In genomic region chr2:79327460-79327859, GRCh38 we compare ENCODE assay signal across 18 cellular contexts.
"Had no signal": no experiment of that assay in that cellular context is flagged by ENCODE, and none has a peak within 500 bp of the region (broad histone marks: within the 10 kb centered on the region; RNA-seq: fewer than 3 reads in every experiment).

No MANE protein-coding gene starts in this region.

- H3K27ac ChIP-seq: ascending aorta, epithelial cell of prostate, lower lobe of right lung, right atrium auricular region, skin epidermis had no signal

- H3K36me3 Mint-ChIP-seq: activated naive CD4-positive, alpha-beta T cell treated with anti-CD3 and anti-CD28 coated beads, Interleukin-2, amount 10 ng/mL, durations not matched to agents 7 days and 5 days; mesothelial cell of epicardium; type B pancreatic cell had no signal

- H3K4me1 Mint-ChIP-seq: activated naive CD4-positive, alpha-beta T cell treated with anti-CD3 and anti-CD28 coated beads, Interleukin-2, amount 10 ng/mL, durations not matched to agents 7 days and 5 days; mesothelial cell of epicardium had no signal

- H3K27me3 ChIP-seq: ascending aorta, right atrium auricular region had no signal

- H3K27ac Mint-ChIP-seq: activated naive CD4-positive, alpha-beta T cell treated with anti-CD3 and anti-CD28 coated beads, Interleukin-2, amount 10 ng/mL, durations not matched to agents 7 days and 5 days; effector memory CD8-positive, alpha-beta T cell; mesothelial cell of epicardium; progenitor cell of endocrine pancreas; T-helper 2 cell treated with Interferon-gamma antibody and Interleukin-4, amounts not matched to agents 5 μg/mL and 100 μg/mL, for 36 hours; type B pancreatic cell had no signal

- H3K9me3 Mint-ChIP-seq: type B pancreatic cell had no signal

- H3K4me3 Mint-ChIP-seq: activated naive CD4-positive, alpha-beta T cell treated with anti-CD3 and anti-CD28 coated beads, Interleukin-2, amount 10 ng/mL, durations not matched to agents 7 days and 5 days; effector memory CD8-positive, alpha-beta T cell; mesothelial cell of epicardium; T-helper 2 cell treated with Interferon-gamma antibody and Interleukin-4, amounts not matched to agents 5 μg/mL and 100 μg/mL, for 36 hours; type B pancreatic cell had no signal

- ATAC-seq: activated CD4-positive, CD25-positive, alpha-beta regulatory T cell treated with anti-CD3 and anti-CD28 coated beads, Interleukin-2, amount 50 U/mL, for 24 hours; effector memory CD8-positive, alpha-beta T cell; lower lobe of right lung had no signal

- H3K36me3 ChIP-seq: ascending aorta, lower lobe of right lung, right atrium auricular region had no signal

- DNase-seq: activated naive CD4-positive, alpha-beta T cell treated with anti-CD3 and anti-CD28 coated beads, Interleukin-2, amount 10 ng/mL, durations not matched to agents 7 days and 5 days; dermis blood vessel endothelial cell; effector memory CD8-positive, alpha-beta T cell; foreskin melanocyte; head of caudate nucleus; lower lobe of right lung; stimulated activated CD4-positive, alpha-beta T cell treated with anti-CD3 and anti-CD28 coated beads, Interleukin-4, amount 100 ng/mL, for 4 hours; stimulated activated CD8-positive, alpha-beta memory T cell treated with anti-CD3 and anti-CD28 coated beads, Interleukin-4, amount 100 ng/mL, for 48 hours; stimulated activated naive CD4-positive, alpha-beta T cell treated with Interleukin-2 at 50 U/mL for 16 hours had no signal

- H3K27me3 Mint-ChIP-seq: activated naive CD4-positive, alpha-beta T cell treated with anti-CD3 and anti-CD28 coated beads, Interleukin-2, amount 10 ng/mL, durations not matched to agents 7 days and 5 days; effector memory CD8-positive, alpha-beta T cell; progenitor cell of endocrine pancreas; type B pancreatic cell had no signal

- H3K4me1 ChIP-seq: ascending aorta, lower lobe of right lung, right atrium auricular region had no signal

- H3K9me3 ChIP-seq: ascending aorta, lower lobe of right lung, right atrium auricular region had no signal

- H3K4me3 ChIP-seq: ascending aorta, lower lobe of right lung, right atrium auricular region, skin epidermis had no signal
